In the genomic region with DNA sequence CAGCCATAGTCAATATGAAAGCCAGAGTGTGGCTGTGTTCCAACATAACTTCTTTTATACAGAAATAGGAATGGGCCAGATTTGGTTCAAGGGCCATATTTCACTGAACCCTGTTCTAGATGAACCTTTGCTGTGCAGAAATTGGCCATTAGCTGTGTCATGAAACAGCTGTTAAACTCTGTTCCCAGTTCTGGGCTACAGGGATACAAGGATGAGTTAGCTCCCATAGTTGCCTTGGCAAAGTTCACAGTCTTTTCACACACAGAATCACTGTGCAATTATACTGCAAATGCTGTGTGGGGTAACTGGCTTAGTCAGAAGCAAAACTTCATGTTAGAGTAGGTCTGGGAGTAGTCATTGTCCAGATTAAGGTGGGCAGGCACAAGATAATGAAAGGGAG, we compare ENCODE assay signal across 14 cellular contexts.
"Had no signal": no experiment of that assay in that cellular context is flagged by ENCODE, and none has a peak within 500 bp of the region (broad histone marks: within the 10 kb centered on the region; RNA-seq: fewer than 3 reads in every experiment).

No MANE protein-coding gene starts in this region.

- H3K4me1 ChIP-seq: colonic mucosa, gastrocnemius medialis, psoas muscle had no signal

- H3K27me3 ChIP-seq: ascending aorta, colonic mucosa, gastrocnemius medialis, sigmoid colon had no signal

- DNase-seq: activated CD4-positive, alpha-beta T cell treated with anti-CD3 and anti-CD28 coated beads for 1 hour; activated CD8-positive, alpha-beta memory T cell treated with anti-CD3 and anti-CD28 coated beads, Interleukin-2, amount 50 U/mL, for 4 hours; activated CD8-positive, alpha-beta T cell treated with anti-CD3 and anti-CD28 coated beads for 36 hours; activated T-cell treated with anti-CD3 and anti-CD28 coated beads, Interleukin-2, amount 50 U/mL, for 72 hours; caudate nucleus; colonic mucosa; gastrocnemius medialis; kidney; psoas muscle; sigmoid colon; stimulated activated CD4-positive, alpha-beta T cell treated with anti-CD3 and anti-CD28 coated beads, Interleukin-4, amount 100 ng/mL, for 24 hours; stimulated activated naive CD8-positive, alpha-beta T cell treated with anti-CD3 and anti-CD28 coated beads, Interleukin-15, amount 100 ng/mL, for 72 hours had no signal

- H3K36me3 ChIP-seq: ascending aorta, colonic mucosa, gastrocnemius medialis, sigmoid colon had no signal

- ATAC-seq: activated CD8-positive, alpha-beta T cell treated with anti-CD3 and anti-CD28 coated beads for 36 hours; activated T-cell treated with anti-CD3 and anti-CD28 coated beads, Interleukin-2, amount 50 U/mL, for 72 hours; natural killer cell treated with Interleukin-12 subunit alpha and Interleukin-12 subunit beta and Interleukin-15 and Interleukin-18, amount 100 ng/mL, for 72 hours; stimulated activated naive CD8-positive, alpha-beta T cell treated with anti-CD3 and anti-CD28 coated beads, Interleukin-15, amount 100 ng/mL, for 72 hours had no signal

- H3K4me3 ChIP-seq: ascending aorta, colonic mucosa, gastrocnemius medialis, psoas muscle, sigmoid colon had no signal

- H3K9me3 ChIP-seq: ascending aorta, colonic mucosa, gastrocnemius medialis, psoas muscle, sigmoid colon had no signal

- H3K27ac ChIP-seq: ascending aorta, colonic mucosa, gastrocnemius medialis, psoas muscle, sigmoid colon had no signal
